ENCODE assay signal across 28 cellular contexts in the genomic region with DNA sequence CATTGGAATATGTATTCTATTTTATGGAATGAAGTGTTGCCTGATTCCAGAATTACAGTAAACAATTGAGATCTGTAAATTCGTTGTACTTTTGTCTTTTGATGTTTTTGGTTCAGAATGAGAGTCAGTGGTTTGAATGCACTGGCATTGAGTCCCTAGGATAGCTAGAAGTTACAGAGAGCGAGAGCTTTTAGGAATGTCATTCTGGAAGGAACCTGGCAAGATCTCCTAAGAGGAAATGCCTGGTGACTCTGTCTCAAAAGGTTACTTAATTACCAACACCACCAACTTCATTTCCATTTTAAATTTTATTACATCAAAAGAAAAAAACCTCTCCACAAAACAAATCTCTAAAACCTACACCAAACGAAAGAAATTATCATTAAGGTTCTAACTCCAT. TPM values are rescaled to one million over a fixed set of nuclear protein-coding genes. Genes with fewer than 3 reads are reported as not detected.
"Had no signal": no experiment of that assay in that cellular context is flagged by ENCODE, and none has a peak within 500 bp of the region (broad histone marks: within the 10 kb centered on the region; RNA-seq: fewer than 3 reads in every experiment).

No MANE protein-coding gene starts in this region.

- H3K36me3 ChIP-seq: WERI-Rb-1 had no signal

- H3K4me3 ChIP-seq: body of pancreas, mucosa of descending colon, spleen had no signal

- H3K9me3 ChIP-seq: body of pancreas, mucosa of descending colon, spleen had no signal

- DNase-seq: activated CD4-positive, alpha-beta T cell treated with anti-CD3 and anti-CD28 coated beads, Interleukin-2, amount 50 U/mL, for 4 hours; activated CD8-positive, alpha-beta memory T cell treated with anti-CD3 and anti-CD28 coated beads for 24 hours; activated CD8-positive, alpha-beta memory T cell treated with anti-CD3 and anti-CD28 coated beads, Interleukin-2, amount 50 U/mL, for 4 hours; activated effector memory CD4-positive, alpha-beta T cell treated with Interleukin-2 at 50 U/mL for 16 hours; activated naive CD4-positive, alpha-beta T cell treated with anti-CD3 and anti-CD28 coated beads for 36 hours; activated T-cell treated with anti-CD3 and anti-CD28 coated beads, Interleukin-2, amount 50 U/mL, for 4 hours; amygdala; body of pancreas; effector CD4-positive, alpha-beta T cell; hippocampal formation; left cardiac atrium; mesenchymal stem cell; mucosa of descending colon; occipital lobe; retina; spleen; stimulated activated CD4-positive, alpha-beta T cell treated with anti-CD3 and anti-CD28 coated beads, Interleukin-4, amount 100 ng/mL, for 1 hour; stimulated activated naive CD4-positive, alpha-beta T cell treated with Interleukin-2 at 50 U/mL for 16 hours; WERI-Rb-1 had no signal

- H3K27me3 ChIP-seq: body of pancreas, spleen had no signal

- H3K27ac ChIP-seq: body of pancreas, WERI-Rb-1 had no signal

- H3K4me3 Mint-ChIP-seq: activated naive CD4-positive, alpha-beta T cell treated with anti-CD3 and anti-CD28 coated beads for 36 hours; activated T-cell treated with anti-CD3 and anti-CD28 coated beads, Interleukin-2, amount 50 U/mL, for 4 hours; neural crest cell had no signal

- ATAC-seq: activated T-cell treated with anti-CD3 and anti-CD28 coated beads, Interleukin-2, amount 50 U/mL, for 4 hours; body of pancreas; esophagus mucosa; left cardiac atrium; mucosa of descending colon; SK-N-SH treated with all-trans-retinoic acid at 6 μM for 48 hours had no signal

- H3K9me3 Mint-ChIP-seq: activated naive CD4-positive, alpha-beta T cell treated with anti-CD3 and anti-CD28 coated beads for 36 hours; activated T-cell treated with anti-CD3 and anti-CD28 coated beads, Interleukin-2, amount 50 U/mL, for 4 hours; neural crest cell had no signal

- H3K27ac Mint-ChIP-seq: activated naive CD4-positive, alpha-beta T cell treated with anti-CD3 and anti-CD28 coated beads for 36 hours had no signal

RNA-seq across cellular contexts. Expression of a gene that starts 6.0 kb away (rescaled TPM):
- total RNA-seq: activated T-cell treated with anti-CD3 and anti-CD28 coated beads, Interleukin-2, amount 50 U/mL, for 4 hours; body of pancreas; cardiac septum; chondrocyte; esophagus mucosa; frontal cortex; left cardiac atrium; mucosa of descending colon; neural crest cell; urinary bladder had no signal

RNA-seq across cellular contexts. Expression of a gene that starts 20.2 kb away (rescaled TPM):
- total RNA-seq: activated naive CD4-positive, alpha-beta T cell treated with anti-CD3 and anti-CD28 coated beads for 36 hours; activated T-cell treated with anti-CD3 and anti-CD28 coated beads, Interleukin-2, amount 50 U/mL, for 4 hours; body of pancreas; cardiac septum; chondrocyte; esophagus mucosa; frontal cortex; left cardiac atrium; liver; neural crest cell; occipital lobe; spleen; T-helper 2 cell treated with Interferon-gamma antibody and Interleukin-4, amounts not matched to agents 100 ng/mL and 5 ng/mL, for 36 hours; urinary bladder had no signal
- polyA plus RNA-seq: liver, spleen, urinary bladder had no signal
